ENCODE assay signal across 8 cellular contexts in the genomic region with DNA sequence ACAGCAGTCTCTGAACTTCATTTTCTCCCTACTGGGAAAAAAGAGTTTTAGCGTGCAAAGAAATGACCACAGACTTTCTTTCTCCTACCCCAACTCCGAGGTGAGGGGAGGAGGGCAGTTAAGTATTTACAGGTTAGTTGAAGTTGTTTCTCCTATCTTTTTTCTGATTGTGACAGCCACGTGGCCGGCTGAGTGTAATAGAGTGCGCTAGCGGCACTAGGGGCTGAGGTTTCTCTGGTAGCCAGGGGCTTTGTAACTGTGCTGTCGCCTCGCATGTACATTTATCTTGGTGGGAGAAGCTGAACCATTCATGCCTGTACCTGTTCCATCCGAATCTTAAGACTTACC. TPM values are rescaled to one million over a fixed set of nuclear protein-coding genes. Genes with fewer than 3 reads are reported as not detected.
DNase-seq lines count a peak whose midpoint lies in the region; ATAC-seq, FAIRE-seq and TF ChIP-seq lines count a peak whose summit lies in the region.

No MANE protein-coding gene starts in this region.

- H3K4me2 ChIP-seq in H1 (ENCODE audit: insufficient read depth in 1 of 2, low read depth in 2 of 2, low read length in 2 of 2): peak overlapping the region; percentile 92 to 96

- POLR2A ChIA-PET in H1 (lab: Charles Lee; ENCODE audit: partially characterized antibody): no interaction called here

- no peak overlapping the region for H2AK5ac ChIP-seq in H1 (ENCODE audit: low read depth, low read length)

- peak overlapping the region; percentile 93 to 99 (median 98) for H3K4me3 Mint-ChIP-seq in CD4-positive, CD25-positive, alpha-beta regulatory T cell
- H3K4me3 Mint-ChIP-seq in nephron progenitor cell: peak overlapping the region; percentile 88

- no peak overlapping the region for H2BK12ac ChIP-seq in H1 (ENCODE audit: low read depth, low read length)

- H3K27me3 ChIP-seq in CD4-positive, CD25-positive, alpha-beta regulatory T cell (ENCODE audit: control insufficient read depth, insufficient read depth, low read length): no peaks in the 10 kb centered on the region
- no peaks in the 10 kb centered on the region for H3K27me3 ChIP-seq in H1 (replicated peaks in 1 of 4; ENCODE audit: control insufficient read depth in 3 of 4, extremely low read depth in 1 of 4, insufficient read depth in 3 of 4, low read length in 3 of 4)
- H3K27me3 ChIP-seq in vagina: no peaks in the 10 kb centered on the region

- peaks cover 9% of the 10 kb centered on the region for H3K23me2 ChIP-seq in H1 (ENCODE audit: low read depth, low read length)

- no peak for TF ChIP-seq EP300 in H1 (IDR thresholded peaks at IDR 0.05; ENCODE audit: borderline replicate concordance in 1 of 2, low read depth in 2 of 2, low read length in 2 of 2)

- peaks cover 3% of the 10 kb centered on the region for H3K36me3 Mint-ChIP-seq in CD4-positive, CD25-positive, alpha-beta regulatory T cell
- peaks cover 5% of the 10 kb centered on the region for H3K36me3 Mint-ChIP-seq in nephron progenitor cell (ENCODE audit: low read depth)

- no peak for TF ChIP-seq POLR2A in H1 (IDR thresholded peaks at IDR 0.05; ENCODE audit: control extremely low read depth in 1 of 2, low read depth in 2 of 2, low read length in 2 of 2)
- TF ChIP-seq POLR2A in vagina (IDR thresholded peaks at IDR 0.05): no peak

- intact Hi-C loops in vagina (cut with DNase I): no loop called here

- WGBS in H1 (ENCODE audit: extremely low coverage in 1 of 2, insufficient coverage in 1 of 2, insufficient read length in 1 of 2, insufficient replicate concordance in 2 of 2, low coverage in 1 of 2, low lambda C conversion rate in 2 of 2, missing lambda C conversion rate in 1 of 2), 2 experiments: 3% methylated on average over 9 of the region's 9 CpGs; no CpG with 5 or more reads in 1 of the 2 experiments

- H3K79me1 ChIP-seq in H1 (ENCODE audit: low read depth, low read length): no peaks in the 10 kb centered on the region; the same call in 1 of the 2 replicates

- H3K14ac ChIP-seq in H1 (ENCODE audit: insufficient read length): no peak overlapping the region

- peaks cover 5% of the 10 kb centered on the region for H3K27me3 Mint-ChIP-seq in CD4-positive, CD25-positive, alpha-beta regulatory T cell
- no peaks in the 10 kb centered on the region for H3K27me3 Mint-ChIP-seq in nephron progenitor cell (ENCODE audit: low read depth, poor library complexity)

- H3K23ac ChIP-seq in H1 (ENCODE audit: insufficient read length): no peak overlapping the region

- H2BK20ac ChIP-seq in H1 (ENCODE audit: low read length): no peak overlapping the region

- no peak overlapping the region for H4K5ac ChIP-seq in H1 (ENCODE audit: insufficient read length, low read depth, low read length)

- H3K4ac ChIP-seq in H1 (replicated peaks; ENCODE audit: insufficient read length, low read depth, low read length): no peak overlapping the region

- H4K20me1 ChIP-seq in H1 (replicated peaks in 1 of 2; ENCODE audit: control insufficient read depth in 1 of 2, insufficient read depth in 2 of 2, low read length in 2 of 2): no peaks in the 10 kb centered on the region

- peaks cover 29 to 56% (median 47%) of the 10 kb centered on the region in 4 donors for H3K4me1 Mint-ChIP-seq in CD4-positive, CD25-positive, alpha-beta regulatory T cell
- peaks cover 17% of the 10 kb centered on the region for H3K4me1 Mint-ChIP-seq in nephron progenitor cell

- TF ChIP-seq RAD21 in H1 (IDR thresholded peaks at IDR 0.05 in 1 of 2, conservative IDR thresholded peaks at IDR 0.05 in 1 of 2; ENCODE audit: low read depth in 2 of 2, low read length in 2 of 2): no peak

- H3K27ac Mint-ChIP-seq in CD4-positive, CD25-positive, alpha-beta regulatory T cell: peak overlapping the region; percentile 68 to 95 (median 91)
- peak overlapping the region; percentile 88 for H3K27ac Mint-ChIP-seq in nephron progenitor cell

- no peaks in the 10 kb centered on the region for H3K9me3 ChIP-seq in CD4-positive, CD25-positive, alpha-beta regulatory T cell (ENCODE audit: control insufficient read depth in 2 of 2, low read length in 2 of 2)
- H3K9me3 ChIP-seq in H1 (ENCODE audit: insufficient read depth in 2 of 2, low read depth in 1 of 2, low read length in 1 of 2) (no peaks in the 10 kb centered on the region; a peak in 1 of 4 replicates), vagina (no peaks in the 10 kb centered on the region)

- H2AFZ ChIP-seq in H1 (ENCODE audit: low read length): 0 out of 2 replicates have a peak overlapping the region, but pooled peaks have one; percentile 73

- peak overlapping the region; percentile 98 for H3K4me3 ChIP-seq in CD4-positive, CD25-positive, alpha-beta regulatory T cell (ENCODE audit: low read depth, low read length)
- H3K4me3 ChIP-seq in H1 (ENCODE audit: extremely low read depth in 1 of 4, insufficient read depth in 2 of 4, low read depth in 3 of 4, low read length in 4 of 4) (peak overlapping the region; percentile 82 to 90 (median 88)), vagina (peak overlapping the region; percentile 86 to 93)

- DNase-seq in CD4-positive, CD25-positive, alpha-beta regulatory T cell: peak; percentile 8 to 55 (median 24)
- peak; percentile 45 to 50 for DNase-seq in Kasumi-1 (lab: John Stamatoyannopoulos, UW)
- DNase-seq in activated CD4-positive, alpha-beta T cell treated with anti-CD3 and anti-CD28 coated beads for 4 hours: peak; percentile 27 to 43
- peak in 1 of 2 experiments; percentile 55 for DNase-seq in H1 (ENCODE audit: low read depth in 1 of 2, low spot score in 2 of 2)
- peak; percentile 19 for DNase-seq in nephron progenitor cell
- DNase-seq in vagina (ENCODE audit: extremely low spot score in 2 of 2): no peak
- DNase-seq in AG20443 (ENCODE audit: low spot score): no peak

- peaks cover 5 to 55% of the 10 kb centered on the region in 2 experiments for H3K79me2 ChIP-seq in H1 (ENCODE audit: control insufficient read depth in 1 of 2, insufficient read depth in 2 of 2, low read length in 2 of 2)

- peaks cover 60% of the 10 kb centered on the region for H3K4me1 ChIP-seq in CD4-positive, CD25-positive, alpha-beta regulatory T cell (ENCODE audit: control insufficient read depth, insufficient read depth, low read length, poor library complexity, severe bottlenecking)
- H3K4me1 ChIP-seq in H1 (replicated peaks in 1 of 4; ENCODE audit: control insufficient read depth in 3 of 4, insufficient read depth in 4 of 4, low read length in 3 of 4) (peaks cover 0 to 3% (median 1%) of the 10 kb centered on the region in 4 experiments; a peak in 2 of 7 replicates), vagina (peaks cover 28% of the 10 kb centered on the region)

- peak overlapping the region; percentile 94 for H3K27ac ChIP-seq in CD4-positive, CD25-positive, alpha-beta regulatory T cell (ENCODE audit: insufficient read depth, low read length, poor library complexity, severe bottlenecking)
- H3K27ac ChIP-seq in H1 (ENCODE audit: low read depth, low read length) (no peak overlapping the region), vagina (peak overlapping the region; percentile 92)

- peaks cover 0 to 2% (median 0%) of the 10 kb centered on the region in 7 donors for H3K9me3 Mint-ChIP-seq in CD4-positive, CD25-positive, alpha-beta regulatory T cell
- H3K9me3 Mint-ChIP-seq in nephron progenitor cell: peaks cover 6% of the 10 kb centered on the region

- CTCF ChIA-PET in H1 (lab: Charles Lee; ENCODE audit: partially characterized antibody): no interaction called here

- H3K36me3 ChIP-seq in CD4-positive, CD25-positive, alpha-beta regulatory T cell (ENCODE audit: control insufficient read depth, insufficient read depth, low read length): no peaks in the 10 kb centered on the region
- H3K36me3 ChIP-seq in H1 (ENCODE audit: control insufficient read depth in 2 of 4, insufficient read depth in 4 of 4, low read length in 3 of 4) (no peaks in the 10 kb centered on the region), vagina (no peaks in the 10 kb centered on the region)

- H2BK5ac ChIP-seq in H1 (ENCODE audit: low read depth, low read length): 0 out of 2 replicates have a peak overlapping the region, but pooled peaks have one; percentile 90

- H4K8ac ChIP-seq in H1 (ENCODE audit: extremely low read depth, insufficient read depth, low read length): no peak overlapping the region

- H3K56ac ChIP-seq in H1 (replicated peaks; ENCODE audit: insufficient read length, low read depth, low read length): no peak overlapping the region

- no peak overlapping the region for H4K91ac ChIP-seq in H1 (replicated peaks; ENCODE audit: insufficient read length, low read length)

- H3K18ac ChIP-seq in H1 (ENCODE audit: extremely low read depth, low read length): no peak overlapping the region; the same call in 1 of the 2 replicates

- no peak for ATAC-seq in CD4-positive, CD25-positive, alpha-beta regulatory T cell (ENCODE audit: low read depth in 2 of 2)
- peak; percentile 11 for ATAC-seq in GM19324 (IDR thresholded peaks at IDR 0.05; ENCODE audit: low FRiP score, unreplicated experiment)

- peak overlapping the region in 2 of 4 experiments; percentile 74 to 77; a peak in 4 of 7 replicates for H3K9ac ChIP-seq in H1 (replicated peaks in 1 of 4; ENCODE audit: extremely low read depth in 1 of 4, low read depth in 3 of 4, low read length in 3 of 4)

- FAIRE-seq in H1 (lab: Jason Lieb, UNC): no peak

- no peak for TF ChIP-seq CTCF in H1 (IDR thresholded peaks at IDR 0.05; ENCODE audit: control extremely low read depth in 1 of 3, insufficient read depth in 1 of 3, low read depth in 1 of 3, low read length in 3 of 3)
- TF ChIP-seq CTCF in nephron progenitor cell (IDR thresholded peaks at IDR 0.05): no peak
- TF ChIP-seq CTCF in vagina (IDR thresholded peaks at IDR 0.05): no peak

- H2BK15ac ChIP-seq in H1 (ENCODE audit: low read length): no peak overlapping the region

- H2BK120ac ChIP-seq in H1 (replicated peaks; ENCODE audit: low read depth, low read length): no peak overlapping the region

TF ChIP-seq in H1, 55 proteins besides CTCF, POLR2A, EP300 and RAD21 (continues in another document):
- TF ChIP-seq SIN3A (conservative IDR thresholded peaks at IDR 0.05 in 1 of 2, IDR thresholded peaks at IDR 0.05 in 1 of 2; ENCODE audit: low read depth in 1 of 2, low read length in 2 of 2) (peak; percentile 69 to 72; a peak in 2 of 4 replicates), MAX (IDR thresholded peaks at IDR 0.05) (peak; percentile 88)

RNA-seq across cellular contexts. Expression of gene FOXN2, which starts 1.3 kb away (rescaled TPM):
- total RNA-seq in CD4-positive, CD25-positive, alpha-beta regulatory T cell: 58.4 TPM
- 10 to 100 TPM; 48.9 to 67.6 (median 59.5) TPM for polyA plus RNA-seq in CD4-positive, CD25-positive, alpha-beta regulatory T cell
- total RNA-seq in H1 (2021; fragmentation: NEBNext Ultra II Directional; extraction: Animal tissue kit (Norgen Biotek cat#: 25700)): 25.3 and 26.8 TPM in 2 replicates
- 3.0 and 3.6 TPM in 2 replicates for polyA plus RNA-seq in H1 (2011; rRNA removed)
- polyA plus RNA-seq in H1 (2011; cell fraction: cytosol; rRNA removed): 4.7 TPM
- 4.2 TPM for polyA plus RNA-seq in H1 (2011; cell fraction: nucleus; rRNA removed)
- polyA plus RNA-seq in H1 (2012, experiment 1 of 2): 6.0 to 12.4 TPM (median 9.6 TPM) in 4 replicates
- 0.62 TPM for polyA plus RNA-seq in H1 (2012, experiment 2 of 2)
- 9.6 TPM for polyA plus RNA-seq in H1 (2013, experiment 1 of 2)
- polyA plus RNA-seq in H1 (2013, experiment 2 of 2): 10.0 TPM
- polyA minus RNA-seq in H1 (2011; rRNA and poly(A)+ RNA removed): 20.7 and 29.6 TPM in 2 replicates
- polyA minus RNA-seq in H1 (2011; cell fraction: cytosol; rRNA and poly(A)+ RNA removed): 10.6 TPM
- polyA minus RNA-seq in H1 (2011; cell fraction: nucleus; rRNA and poly(A)+ RNA removed): 23.9 TPM
- total RNA-seq in vagina: 21.6 TPM

Comparison
In these comparisons a context has a peak if more than half of its experiments do, and no peak if none do; other contexts are left out.
1. DNase-seq: peak in CD4-positive, CD25-positive, alpha-beta regulatory T cell (3 of 3), Kasumi-1 (2 of 2), activated CD4-positive, alpha-beta T cell treated with anti-CD3 and anti-CD28 coated beads for 4 hours (2 of 2) and nephron progenitor cell (single experiment); none in vagina (0 of 2) and AG20443 (single experiment).
2. Peak in every context shown above with its lines, with median percentiles within 50 percentile points of each other: H3K4me3 ChIP-seq.